ENCODE assay signal across 15 cellular contexts in genomic region chr17:76107507-76107906, GRCh38. TPM values are rescaled to one million over a fixed set of nuclear protein-coding genes. Genes with fewer than 3 reads are reported as not detected.
DNase-seq lines count a peak whose midpoint lies in the region; ATAC-seq, FAIRE-seq and TF ChIP-seq lines count a peak whose summit lies in the region.
"Had no signal": no experiment of that assay in that cellular context is flagged by ENCODE, and none has a peak within 500 bp of the region (broad histone marks: within the 10 kb centered on the region; RNA-seq: fewer than 3 reads in every experiment).

No MANE protein-coding gene starts in this region.

- CTCF ChIA-PET in HepG2 (lab: Yijun Ruan, JAX; ENCODE audit: low intra/inter-chr PET ratio, low total read pairs), result no interaction called here
- CTCF ChIA-PET in activated naive CD4-positive, alpha-beta T cell treated with anti-CD3 and anti-CD28 coated beads for 36 hours (lab: Charles Lee), result interaction anchor here (0.6 to 2.7 kb wide), 4 partner anchors 8 to 101 kb away, joined by 4 to 15 read pairs (median 6); no protein-coding TSS in a partner anchor

- H3K4me1 ChIP-seq in HepG2 (ENCODE audit: insufficient read depth, low read length) (peaks cover 35% of the 10 kb centered on the region), right lobe of liver (peaks cover 0 to 7% (median 3%) of the 10 kb centered on the region in 4 donors), upper lobe of right lung (peaks cover 10% of the 10 kb centered on the region)

- no peak overlapping the region for H3K4me3 Mint-ChIP-seq in activated naive CD4-positive, alpha-beta T cell treated with anti-CD3 and anti-CD28 coated beads for 36 hours

- no peaks in the 10 kb centered on the region; a peak in 1 of 5 replicates for H3K27me3 ChIP-seq in HepG2 (ENCODE audit: control insufficient read depth in 1 of 2, insufficient read depth in 2 of 2, low read length in 2 of 2)
- H3K27me3 ChIP-seq in right lobe of liver, result no peaks in the 10 kb centered on the region
- H3K27me3 ChIP-seq in upper lobe of right lung, result no peaks in the 10 kb centered on the region

- 35% methylated on average over 6 of the region's 6 CpGs for WGBS in HepG2 (ENCODE audit: low lambda C conversion rate)
- 82% methylated on average over 6 of the region's 6 CpGs for WGBS in right lobe of liver (ENCODE audit: insufficient coverage, low coverage, low lambda C conversion rate, missing lambda C conversion rate)

- peak; percentile 58 for DNase-seq in HepG2 (ENCODE audit: low spot score)
- DNase-seq in right lobe of liver, result no peak
- peak; percentile 16 for DNase-seq in LoVo (ENCODE audit: low spot score)
- DNase-seq in choroid plexus epithelial cell (ENCODE audit: low read depth), result peak; percentile 33
- DNase-seq in upper lobe of right lung, result no peak
- no peak for DNase-seq in activated naive CD4-positive, alpha-beta T cell treated with anti-CD3 and anti-CD28 coated beads for 36 hours
- DNase-seq in EL, result no peak
- DNase-seq: activated CD4-positive, CD25-positive, alpha-beta regulatory T cell; DMS153; H7; NCI-H1048 had no signal

- no peaks in the 10 kb centered on the region for H3K36me3 Mint-ChIP-seq in activated naive CD4-positive, alpha-beta T cell treated with anti-CD3 and anti-CD28 coated beads for 36 hours (ENCODE audit: low read depth)

- no peak for TF ChIP-seq RAD21 in HepG2 (CRISPR knock-in tag; IDR thresholded peaks at IDR 0.05)

- TF ChIP-seq CTCF in HepG2 (CRISPR knock-in tag; IDR thresholded peaks at IDR 0.05) (peak; percentile 35), right lobe of liver (IDR thresholded peaks at IDR 0.05) (peak in 1 of 4 donors; percentile 9), choroid plexus epithelial cell (conservative IDR thresholded peaks at IDR 0.05; ENCODE audit: low read depth, low read length) (no peak), upper lobe of right lung (IDR thresholded peaks at IDR 0.05) (peak; percentile 22)

- H3K4me2 ChIP-seq in HepG2 (ENCODE audit: low read depth, low read length), result no peak overlapping the region

- TF ChIP-seq EP300 in HepG2 (IDR thresholded peaks at IDR 0.05; ENCODE audit: low read depth in 2 of 2, low read length in 2 of 2) (no peak), HepG2 (CRISPR knock-in tag; IDR thresholded peaks at IDR 0.05; ENCODE audit: borderline replicate concordance) (no peak)

- H3K36me3 ChIP-seq in HepG2 (replicated peaks in 1 of 2; ENCODE audit: control insufficient read depth in 1 of 2, insufficient read depth in 2 of 2, low read length in 2 of 2), result no peaks in the 10 kb centered on the region
- no peaks in the 10 kb centered on the region for H3K36me3 ChIP-seq in right lobe of liver
- no peaks in the 10 kb centered on the region for H3K36me3 ChIP-seq in upper lobe of right lung

- ATAC-seq in HepG2 (no peak), right lobe of liver (no peak), upper lobe of right lung (no peak), GM18498 (IDR thresholded peaks at IDR 0.05; ENCODE audit: unreplicated experiment) (no peak)

- H3K9ac ChIP-seq in HepG2 (ENCODE audit: insufficient read depth, low read depth, low read length), result no peak overlapping the region

- peaks cover 8% of the 10 kb centered on the region for H3K79me2 ChIP-seq in HepG2 (ENCODE audit: insufficient read depth, low read length)

- in situ Hi-C loops in HepG2 (cut with HindIII; ENCODE audit: extremely low pct_ligation_motif_present, low pct_unique_long_range_greater_than_20kb), result no loop called here

- H3K9me3 Mint-ChIP-seq in activated naive CD4-positive, alpha-beta T cell treated with anti-CD3 and anti-CD28 coated beads for 36 hours, result no peaks in the 10 kb centered on the region
- H3K9me3 Mint-ChIP-seq: activated T-helper 2 cell treated with anti-CD3 and anti-CD28 coated beads, Interferon-gamma antibody, Interleukin-2, Interleukin-4, amounts not matched to agents 10 μg/mL and 5 μg/mL and 100 μg/mL, durations not matched to agents 14 hours and 24 hours and 36 hours had no signal

- H4K20me1 ChIP-seq in HepG2 (ENCODE audit: insufficient read depth, low read length), result no peaks in the 10 kb centered on the region

- intact Hi-C loops in HepG2 (cut with micrococcal nuclease; ENCODE audit: unreplicated experiment) (no loop called here), right lobe of liver (cut with DNase I) (no loop called here), upper lobe of right lung (cut with DNase I) (no loop called here)
- intact Hi-C loops in activated naive CD4-positive, alpha-beta T cell treated with anti-CD3 and anti-CD28 coated beads for 36 hours (cut with micrococcal nuclease), result loop anchor here (1.0 to 10.0 kb wide), 2 partner anchors 93 to 277 kb away; partner anchors contain the start of gene SPHK1

- FAIRE-seq in HepG2 (lab: Jason Lieb, UNC), result no peak

- no peaks in the 10 kb centered on the region for H3K27me3 Mint-ChIP-seq in activated naive CD4-positive, alpha-beta T cell treated with anti-CD3 and anti-CD28 coated beads for 36 hours (ENCODE audit: low read depth)

- H2AFZ ChIP-seq in HepG2 (ENCODE audit: low read length), result no peak overlapping the region

- H3K9me3 ChIP-seq in HepG2 (ENCODE audit: low read length) (no peaks in the 10 kb centered on the region), right lobe of liver (no peaks in the 10 kb centered on the region), upper lobe of right lung (no peaks in the 10 kb centered on the region)

- H3K4me3 ChIP-seq in HepG2 (replicated peaks in 1 of 3; ENCODE audit: insufficient read depth in 1 of 3, low read depth in 2 of 3, low read length in 3 of 3) (no peak overlapping the region), right lobe of liver (no peak overlapping the region), choroid plexus epithelial cell (ENCODE audit: low read depth, low read length) (no peak overlapping the region), upper lobe of right lung (no peak overlapping the region)

- H3K27ac ChIP-seq in HepG2 (ENCODE audit: extremely low read length, insufficient read depth, low read length), result no peak overlapping the region
- H3K27ac ChIP-seq in right lobe of liver, result no peak overlapping the region
- H3K27ac ChIP-seq in upper lobe of right lung, result no peak overlapping the region

- TF ChIP-seq POLR2A in HepG2 (IDR thresholded peaks at IDR 0.05; ENCODE audit: insufficient read depth in 1 of 2, low read depth in 2 of 2, low read length in 2 of 2) (no peak), right lobe of liver (IDR thresholded peaks at IDR 0.05) (no peak)

- H3K4me1 Mint-ChIP-seq in activated naive CD4-positive, alpha-beta T cell treated with anti-CD3 and anti-CD28 coated beads for 36 hours (ENCODE audit: low read depth), result peaks cover 6% of the 10 kb centered on the region

- no peak overlapping the region for H3K27ac Mint-ChIP-seq in activated naive CD4-positive, alpha-beta T cell treated with anti-CD3 and anti-CD28 coated beads for 36 hours
- H3K27ac Mint-ChIP-seq: activated T-helper 2 cell treated with anti-CD3 and anti-CD28 coated beads, Interferon-gamma antibody, Interleukin-2, Interleukin-4, amounts not matched to agents 10 μg/mL and 5 μg/mL and 100 μg/mL, durations not matched to agents 14 hours and 24 hours and 36 hours had no signal

- POLR2A ChIA-PET in HepG2 (lab: Yijun Ruan, JAX), result interaction anchor here (1.5 kb wide), 1 partner anchor 36 kb away, joined by 3 read pairs; the partner anchor contains the start of gene SRP68

- BruUV-seq in HepG2 (replicated peaks; lab: Mats Ljungman, UMichigan), result no TSS peak

RNA-seq across cellular contexts. Expression of gene EXOC7, which starts 3.9 kb away (rescaled TPM):
- total RNA-seq in HepG2 (2016; rRNA removed; fragmentation: Illumina TruSeq; extraction: Trizol) (116 and 118 TPM in 2 replicates), right lobe of liver (10 to 100 TPM; 38.5 to 57.9 (median 50.6) TPM), upper lobe of right lung (121 TPM)
- 32.5 and 33.1 TPM in 2 replicates for total RNA-seq in HepG2 (2016; cell fraction: cytosol; rRNA removed; fragmentation: Illumina TruSeq; extraction: Trizol; ENCODE audit: low read depth)
- 112 and 113 TPM in 2 replicates for total RNA-seq in HepG2 (2016; cell fraction: insoluble cytoplasmic fraction; rRNA removed; fragmentation: Illumina TruSeq; extraction: Trizol)
- total RNA-seq in HepG2 (2016; cell fraction: membrane; rRNA removed; fragmentation: Illumina TruSeq; extraction: Trizol), result 41.7 and 48.8 TPM in 2 replicates
- total RNA-seq in HepG2 (2016; cell fraction: nucleus; rRNA removed; fragmentation: Illumina TruSeq; extraction: Trizol), result 80.6 and 103 TPM in 2 replicates
- 86.9 and 118 TPM in 2 replicates for polyA plus RNA-seq in HepG2 (2011; rRNA removed)
- 65.5 and 68.0 TPM in 2 replicates for polyA plus RNA-seq in HepG2 (2011; cell fraction: cytosol; rRNA removed)
- 259 and 277 TPM in 2 replicates for polyA plus RNA-seq in HepG2 (2011; cell fraction: nucleus; rRNA removed)
- polyA plus RNA-seq in HepG2 (2012), result 100 and 124 TPM in 2 replicates
- 7.1 and 8.4 TPM in 2 replicates for polyA plus RNA-seq in HepG2 (2016; cell fraction: cytosol; fragmentation: Illumina TruSeq; extraction: Trizol; ENCODE audit: low read depth)
- polyA plus RNA-seq in HepG2 (2016; cell fraction: insoluble cytoplasmic fraction; fragmentation: Illumina TruSeq; extraction: Trizol; ENCODE audit: low read depth), result 78.0 and 79.6 TPM in 2 replicates
- 18.4 and 21.9 TPM in 2 replicates for polyA plus RNA-seq in HepG2 (2016; cell fraction: membrane; fragmentation: Illumina TruSeq; extraction: Trizol; ENCODE audit: low read depth)
- 147 and 170 TPM in 2 replicates for polyA plus RNA-seq in HepG2 (2016; cell fraction: nucleus; fragmentation: Illumina TruSeq; extraction: Trizol; ENCODE audit: insufficient read depth, low read depth)
- 144 and 202 TPM in 2 replicates for polyA minus RNA-seq in HepG2 (2011; rRNA and poly(A)+ RNA removed; ENCODE audit: low replicate concordance)
- polyA minus RNA-seq in HepG2 (2011; cell fraction: cytosol; rRNA and poly(A)+ RNA removed), result 69.7 and 91.8 TPM in 2 replicates
- polyA minus RNA-seq in HepG2 (2011; cell fraction: nucleus; rRNA and poly(A)+ RNA removed), result 113 and 132 TPM in 2 replicates
- total RNA-seq in activated naive CD4-positive, alpha-beta T cell treated with anti-CD3 and anti-CD28 coated beads for 36 hours, result 10 to 100 TPM; 43.5 to 46.6 TPM

RNA-seq across cellular contexts. Expression of gene ZACN, which starts 28.5 kb away (rescaled TPM):
- total RNA-seq in HepG2 (2016; rRNA removed; fragmentation: Illumina TruSeq; extraction: Trizol) (0.15 TPM in 1 of 2 replicates, not detected in the other), right lobe of liver (not detected), upper lobe of right lung (not detected)
- total RNA-seq in HepG2 (2016; cell fraction: cytosol; rRNA removed; fragmentation: Illumina TruSeq; extraction: Trizol; ENCODE audit: low read depth), result not detected in 2 replicates
- total RNA-seq in HepG2 (2016; cell fraction: insoluble cytoplasmic fraction; rRNA removed; fragmentation: Illumina TruSeq; extraction: Trizol), result not detected in 2 replicates
- total RNA-seq in HepG2 (2016; cell fraction: membrane; rRNA removed; fragmentation: Illumina TruSeq; extraction: Trizol), result not detected in 2 replicates
- not detected in 2 replicates for total RNA-seq in HepG2 (2016; cell fraction: nucleus; rRNA removed; fragmentation: Illumina TruSeq; extraction: Trizol)
- 0.04 and 0.11 TPM in 2 replicates for polyA plus RNA-seq in HepG2 (2011; rRNA removed)
- not detected in 2 replicates for polyA plus RNA-seq in HepG2 (2011; cell fraction: cytosol; rRNA removed)
- 0.06 and 0.07 TPM in 2 replicates for polyA plus RNA-seq in HepG2 (2011; cell fraction: nucleus; rRNA removed)
- polyA plus RNA-seq in HepG2 (2012), result 0.17 and 1.1 TPM in 2 replicates
- not detected in 2 replicates for polyA plus RNA-seq in HepG2 (2016; cell fraction: cytosol; fragmentation: Illumina TruSeq; extraction: Trizol; ENCODE audit: low read depth)
- 0.08 TPM in 1 of 2 replicates, not detected in the other for polyA plus RNA-seq in HepG2 (2016; cell fraction: insoluble cytoplasmic fraction; fragmentation: Illumina TruSeq; extraction: Trizol; ENCODE audit: low read depth)
- not detected in 2 replicates for polyA plus RNA-seq in HepG2 (2016; cell fraction: membrane; fragmentation: Illumina TruSeq; extraction: Trizol; ENCODE audit: low read depth)
- polyA plus RNA-seq in HepG2 (2016; cell fraction: nucleus; fragmentation: Illumina TruSeq; extraction: Trizol; ENCODE audit: insufficient read depth, low read depth), result not detected in 2 replicates
- polyA minus RNA-seq in HepG2 (2011; rRNA and poly(A)+ RNA removed; ENCODE audit: low replicate concordance), result not detected in 2 replicates
- 0.35 TPM in 1 of 2 replicates, not detected in the other for polyA minus RNA-seq in HepG2 (2011; cell fraction: cytosol; rRNA and poly(A)+ RNA removed)
- not detected in 2 replicates for polyA minus RNA-seq in HepG2 (2011; cell fraction: nucleus; rRNA and poly(A)+ RNA removed)
- 1 to 10 TPM; 6.4 to 6.5 TPM for total RNA-seq in activated naive CD4-positive, alpha-beta T cell treated with anti-CD3 and anti-CD28 coated beads for 36 hours
- total RNA-seq: glomerular endothelial cell, mucosa of gallbladder had no signal

RNA-seq across cellular contexts. Expression of gene GALR2, which starts 32.9 kb away (rescaled TPM):
- 0.20 and 0.58 TPM in 2 replicates for total RNA-seq in HepG2 (2016; rRNA removed; fragmentation: Illumina TruSeq; extraction: Trizol)
- 0.30 and 0.35 TPM in 2 replicates for total RNA-seq in HepG2 (2016; cell fraction: cytosol; rRNA removed; fragmentation: Illumina TruSeq; extraction: Trizol; ENCODE audit: low read depth)
- total RNA-seq in HepG2 (2016; cell fraction: insoluble cytoplasmic fraction; rRNA removed; fragmentation: Illumina TruSeq; extraction: Trizol), result 0.22 and 0.58 TPM in 2 replicates
- 0.46 and 0.65 TPM in 2 replicates for total RNA-seq in HepG2 (2016; cell fraction: membrane; rRNA removed; fragmentation: Illumina TruSeq; extraction: Trizol)
- total RNA-seq in HepG2 (2016; cell fraction: nucleus; rRNA removed; fragmentation: Illumina TruSeq; extraction: Trizol), result 0.28 and 0.34 TPM in 2 replicates
- polyA plus RNA-seq in HepG2 (2011; rRNA removed), result 0.48 and 0.84 TPM in 2 replicates
- polyA plus RNA-seq in HepG2 (2011; cell fraction: cytosol; rRNA removed), result 0.56 and 0.97 TPM in 2 replicates
- 0.35 and 0.62 TPM in 2 replicates for polyA plus RNA-seq in HepG2 (2011; cell fraction: nucleus; rRNA removed)
- polyA plus RNA-seq in HepG2 (2012), result 0.33 TPM in 1 of 2 replicates, not detected in the other
- 0.50 and 0.53 TPM in 2 replicates for polyA plus RNA-seq in HepG2 (2016; cell fraction: cytosol; fragmentation: Illumina TruSeq; extraction: Trizol; ENCODE audit: low read depth)
- polyA plus RNA-seq in HepG2 (2016; cell fraction: insoluble cytoplasmic fraction; fragmentation: Illumina TruSeq; extraction: Trizol; ENCODE audit: low read depth), result 0.17 and 0.28 TPM in 2 replicates
- polyA plus RNA-seq in HepG2 (2016; cell fraction: membrane; fragmentation: Illumina TruSeq; extraction: Trizol; ENCODE audit: low read depth), result 0.20 and 0.35 TPM in 2 replicates
- 0.46 and 0.81 TPM in 2 replicates for polyA plus RNA-seq in HepG2 (2016; cell fraction: nucleus; fragmentation: Illumina TruSeq; extraction: Trizol; ENCODE audit: insufficient read depth, low read depth)
- polyA minus RNA-seq in HepG2 (2011; rRNA and poly(A)+ RNA removed; ENCODE audit: low replicate concordance), result 0.54 and 2.1 TPM in 2 replicates
- 0.49 TPM in 1 of 2 replicates, not detected in the other for polyA minus RNA-seq in HepG2 (2011; cell fraction: cytosol; rRNA and poly(A)+ RNA removed)
- polyA minus RNA-seq in HepG2 (2011; cell fraction: nucleus; rRNA and poly(A)+ RNA removed), result not detected in 2 replicates
- under 1 TPM in 1 of 6 experiments, not detected in 5; 0.18 TPM for total RNA-seq in right lobe of liver
- not detected for total RNA-seq in upper lobe of right lung
- total RNA-seq in activated naive CD4-positive, alpha-beta T cell treated with anti-CD3 and anti-CD28 coated beads for 36 hours, result 1 to 10 TPM; 3.3 to 3.6 TPM
- total RNA-seq: glomerular endothelial cell had no signal

RNA-seq across cellular contexts. Expression of gene FOXJ1, which starts 33.5 kb away (rescaled TPM):
- 1.4 and 1.6 TPM in 2 replicates for total RNA-seq in HepG2 (2016; rRNA removed; fragmentation: Illumina TruSeq; extraction: Trizol)
- total RNA-seq in HepG2 (2016; cell fraction: cytosol; rRNA removed; fragmentation: Illumina TruSeq; extraction: Trizol; ENCODE audit: low read depth), result 0.09 and 0.30 TPM in 2 replicates
- total RNA-seq in HepG2 (2016; cell fraction: insoluble cytoplasmic fraction; rRNA removed; fragmentation: Illumina TruSeq; extraction: Trizol), result 1.4 and 1.9 TPM in 2 replicates
- total RNA-seq in HepG2 (2016; cell fraction: membrane; rRNA removed; fragmentation: Illumina TruSeq; extraction: Trizol), result 0.77 and 0.93 TPM in 2 replicates
- total RNA-seq in HepG2 (2016; cell fraction: nucleus; rRNA removed; fragmentation: Illumina TruSeq; extraction: Trizol), result 0.94 and 1.3 TPM in 2 replicates
- polyA plus RNA-seq in HepG2 (2011; rRNA removed), result 0.98 and 1.2 TPM in 2 replicates
- polyA plus RNA-seq in HepG2 (2011; cell fraction: cytosol; rRNA removed), result 0.82 and 1.5 TPM in 2 replicates
- 2.8 and 3.7 TPM in 2 replicates for polyA plus RNA-seq in HepG2 (2011; cell fraction: nucleus; rRNA removed)
- polyA plus RNA-seq in HepG2 (2012), result 0.66 and 0.96 TPM in 2 replicates
- 0.31 and 0.45 TPM in 2 replicates for polyA plus RNA-seq in HepG2 (2016; cell fraction: cytosol; fragmentation: Illumina TruSeq; extraction: Trizol; ENCODE audit: low read depth)
- polyA plus RNA-seq in HepG2 (2016; cell fraction: insoluble cytoplasmic fraction; fragmentation: Illumina TruSeq; extraction: Trizol; ENCODE audit: low read depth), result 1.3 and 1.4 TPM in 2 replicates
- 0.61 and 0.62 TPM in 2 replicates for polyA plus RNA-seq in HepG2 (2016; cell fraction: membrane; fragmentation: Illumina TruSeq; extraction: Trizol; ENCODE audit: low read depth)
- 2.0 and 2.1 TPM in 2 replicates for polyA plus RNA-seq in HepG2 (2016; cell fraction: nucleus; fragmentation: Illumina TruSeq; extraction: Trizol; ENCODE audit: insufficient read depth, low read depth)
- 0.05 and 1.5 TPM in 2 replicates for polyA minus RNA-seq in HepG2 (2011; rRNA and poly(A)+ RNA removed; ENCODE audit: low replicate concordance)
- polyA minus RNA-seq in HepG2 (2011; cell fraction: cytosol; rRNA and poly(A)+ RNA removed), result 0.35 and 0.40 TPM in 2 replicates
- 0.37 and 0.52 TPM in 2 replicates for polyA minus RNA-seq in HepG2 (2011; cell fraction: nucleus; rRNA and poly(A)+ RNA removed)
- under 1 TPM in 3 of 6 experiments, not detected in 3; 0.06 to 0.12 (median 0.11) TPM for total RNA-seq in right lobe of liver
- total RNA-seq in upper lobe of right lung, result 2.9 TPM
- under 1 TPM; 0.60 to 0.84 TPM for total RNA-seq in activated naive CD4-positive, alpha-beta T cell treated with anti-CD3 and anti-CD28 coated beads for 36 hours
- total RNA-seq: mucosa of gallbladder had no signal

RNA-seq across cellular contexts. Expression of gene SRP68, which starts 35.2 kb away (rescaled TPM):
- total RNA-seq in HepG2 (2016; rRNA removed; fragmentation: Illumina TruSeq; extraction: Trizol) (39.8 and 89.7 TPM in 2 replicates), right lobe of liver (10 to 100 TPM; 31.0 to 37.0 (median 35.1) TPM), upper lobe of right lung (74.9 TPM)
- 19.0 and 21.2 TPM in 2 replicates for total RNA-seq in HepG2 (2016; cell fraction: cytosol; rRNA removed; fragmentation: Illumina TruSeq; extraction: Trizol; ENCODE audit: low read depth)
- 34.8 and 87.8 TPM in 2 replicates for total RNA-seq in HepG2 (2016; cell fraction: insoluble cytoplasmic fraction; rRNA removed; fragmentation: Illumina TruSeq; extraction: Trizol)
- total RNA-seq in HepG2 (2016; cell fraction: membrane; rRNA removed; fragmentation: Illumina TruSeq; extraction: Trizol), result 36.4 and 39.1 TPM in 2 replicates
- 55.4 and 62.2 TPM in 2 replicates for total RNA-seq in HepG2 (2016; cell fraction: nucleus; rRNA removed; fragmentation: Illumina TruSeq; extraction: Trizol)
- polyA plus RNA-seq in HepG2 (2011; rRNA removed), result 74.3 and 79.0 TPM in 2 replicates
- 56.3 and 67.1 TPM in 2 replicates for polyA plus RNA-seq in HepG2 (2011; cell fraction: cytosol; rRNA removed)
- 42.7 and 43.4 TPM in 2 replicates for polyA plus RNA-seq in HepG2 (2011; cell fraction: nucleus; rRNA removed)
- 84.3 and 86.0 TPM in 2 replicates for polyA plus RNA-seq in HepG2 (2012)
- polyA plus RNA-seq in HepG2 (2016; cell fraction: cytosol; fragmentation: Illumina TruSeq; extraction: Trizol; ENCODE audit: low read depth), result 12.5 and 13.5 TPM in 2 replicates
- polyA plus RNA-seq in HepG2 (2016; cell fraction: insoluble cytoplasmic fraction; fragmentation: Illumina TruSeq; extraction: Trizol; ENCODE audit: low read depth), result 124 and 144 TPM in 2 replicates
- polyA plus RNA-seq in HepG2 (2016; cell fraction: membrane; fragmentation: Illumina TruSeq; extraction: Trizol; ENCODE audit: low read depth), result 26.1 and 30.0 TPM in 2 replicates
- polyA plus RNA-seq in HepG2 (2016; cell fraction: nucleus; fragmentation: Illumina TruSeq; extraction: Trizol; ENCODE audit: insufficient read depth, low read depth), result 107 and 120 TPM in 2 replicates
- 72.1 and 78.5 TPM in 2 replicates for polyA minus RNA-seq in HepG2 (2011; rRNA and poly(A)+ RNA removed; ENCODE audit: low replicate concordance)
- 44.7 and 45.6 TPM in 2 replicates for polyA minus RNA-seq in HepG2 (2011; cell fraction: cytosol; rRNA and poly(A)+ RNA removed)
- 55.0 and 55.2 TPM in 2 replicates for polyA minus RNA-seq in HepG2 (2011; cell fraction: nucleus; rRNA and poly(A)+ RNA removed)
- total RNA-seq in activated naive CD4-positive, alpha-beta T cell treated with anti-CD3 and anti-CD28 coated beads for 36 hours, result 100 to 1,000 TPM; 127 to 131 TPM

Comparison
In these comparisons a context has a peak if more than half of its experiments do, and no peak if none do; other contexts are left out.
1. DNase-seq: peak in HepG2 (single experiment), LoVo (single experiment) and choroid plexus epithelial cell (single experiment); none in right lobe of liver (0 of 3), upper lobe of right lung (single experiment), activated naive CD4-positive, alpha-beta T cell treated with anti-CD3 and anti-CD28 coated beads for 36 hours (single experiment) and EL (single experiment).